ENCODE assay signal across 16 cellular contexts in genomic region chr19:33236696-33237390, GRCh38. TPM values are rescaled to one million over a fixed set of nuclear protein-coding genes. Genes with fewer than 3 reads are reported as not detected.
DNase-seq lines count a peak whose midpoint lies in the region; ATAC-seq, FAIRE-seq and TF ChIP-seq lines count a peak whose summit lies in the region.
"Had no signal": no experiment of that assay in that cellular context is flagged by ENCODE, and none has a peak within 500 bp of the region (broad histone marks: within the 10 kb centered on the region; RNA-seq: fewer than 3 reads in every experiment).

No MANE protein-coding gene starts in this region.

- no peak overlapping the region for H3K4me2 ChIP-seq in HepG2 (ENCODE audit: low read depth, low read length)
- H3K4me2 ChIP-seq: BLaER1 treated with 17β-estradiol and CSF1 and Interleukin-3, amounts not matched to agents 10 nM and 100 nM had no signal

- no peak overlapping the region for H3K4me3 Mint-ChIP-seq in HFFc6
- H3K4me3 Mint-ChIP-seq in activated T-helper 17 cell treated with anti-CD3 and anti-CD28 coated beads, Interleukin-2, amount 50 U/mL, for 72 hours: peak overlapping the region; percentile 73
- H3K4me3 Mint-ChIP-seq: CD4-positive, alpha-beta T cell; H9 had no signal

- H3K4me1 ChIP-seq in right atrium auricular region: no peaks in the 10 kb centered on the region
- peaks cover 58% of the 10 kb centered on the region for H3K4me1 ChIP-seq in HepG2 (ENCODE audit: insufficient read depth, low read length)

- H3K4me1 Mint-ChIP-seq in HFFc6 (ENCODE audit: low read depth): no peaks in the 10 kb centered on the region
- H3K4me1 Mint-ChIP-seq in activated T-helper 17 cell treated with anti-CD3 and anti-CD28 coated beads, Interleukin-2, amount 50 U/mL, for 72 hours: peaks cover 6% of the 10 kb centered on the region

- H4K20me1 ChIP-seq in HepG2 (ENCODE audit: insufficient read depth, low read length): no peaks in the 10 kb centered on the region

- H2AFZ ChIP-seq in HepG2 (ENCODE audit: low read length): no peak overlapping the region

- ATAC-seq in Right ventricle myocardium inferior: no peak
- ATAC-seq in activated T-helper 17 cell treated with anti-CD3 and anti-CD28 coated beads, Interleukin-2, amount 50 U/mL, for 72 hours (replicated peaks): no peak
- no peak for ATAC-seq in HepG2
- no peak for ATAC-seq in HG03039 (IDR thresholded peaks at IDR 0.05; ENCODE audit: unreplicated experiment)

- TF ChIP-seq EP300 in HepG2 (IDR thresholded peaks at IDR 0.05; ENCODE audit: low read depth in 2 of 2, low read length in 2 of 2) (no peak), HepG2 (CRISPR knock-in tag; IDR thresholded peaks at IDR 0.05; ENCODE audit: borderline replicate concordance) (no peak)

- in situ Hi-C loops in HepG2 (cut with HindIII; ENCODE audit: extremely low pct_ligation_motif_present, low pct_unique_long_range_greater_than_20kb): loop anchor here (5.0 kb wide), 3 partner anchors 65 to 535 kb away; partner anchors contain the start of gene CEBPA

- no peak overlapping the region for H3K9ac ChIP-seq in HepG2 (ENCODE audit: insufficient read depth, low read depth, low read length)

- BruUV-seq in HepG2 (replicated peaks; lab: Mats Ljungman, UMichigan): no TSS peak

- no peak for TF ChIP-seq POLR2A in HepG2 (IDR thresholded peaks at IDR 0.05; ENCODE audit: insufficient read depth in 1 of 2, low read depth in 2 of 2, low read length in 2 of 2)

- TF ChIP-seq CTCF in right atrium auricular region (IDR thresholded peaks at IDR 0.05) (no peak), HFFc6 (IDR thresholded peaks at IDR 0.05) (peak; percentile 35), HepG2 (CRISPR knock-in tag; IDR thresholded peaks at IDR 0.05) (no peak)

- FAIRE-seq in HepG2 (lab: Jason Lieb, UNC): no peak

- H3K27ac Mint-ChIP-seq in HFFc6: no peak overlapping the region
- no peak overlapping the region for H3K27ac Mint-ChIP-seq in activated T-helper 17 cell treated with anti-CD3 and anti-CD28 coated beads, Interleukin-2, amount 50 U/mL, for 72 hours
- H3K27ac Mint-ChIP-seq: CD4-positive, alpha-beta T cell had no signal

- H3K27me3 ChIP-seq in right atrium auricular region (peaks cover 0 to 2% of the 10 kb centered on the region in 2 donors), HepG2 (ENCODE audit: control insufficient read depth in 1 of 2, insufficient read depth in 2 of 2, low read length in 2 of 2) (peaks cover 0 to 6% of the 10 kb centered on the region in 2 experiments; a peak in 1 of 5 replicates)
- H3K27me3 ChIP-seq: BLaER1 treated with 17β-estradiol and CSF1 and Interleukin-3, amounts not matched to agents 10 nM and 100 nM had no signal

- CTCF ChIA-PET in HepG2 (lab: Yijun Ruan, JAX; ENCODE audit: low intra/inter-chr PET ratio, low total read pairs): interaction anchor here (2.5 to 2.8 kb wide), 2 partner anchors 167 to 170 kb away, joined by 10 to 20 read pairs; no protein-coding TSS in a partner anchor

- no peak overlapping the region for H3K4me3 ChIP-seq in right atrium auricular region
- H3K4me3 ChIP-seq in HepG2 (replicated peaks in 1 of 3; ENCODE audit: insufficient read depth in 1 of 3, low read depth in 2 of 3, low read length in 3 of 3): no peak overlapping the region
- H3K4me3 ChIP-seq: BLaER1 treated with 17β-estradiol and CSF1 and Interleukin-3, amounts not matched to agents 10 nM and 100 nM had no signal

- intact Hi-C loops in Right ventricle myocardium inferior (cut with DNase I): loop anchor here (5.0 kb wide), 1 partner anchor 535 kb away; no protein-coding TSS in a partner anchor
- intact Hi-C loops in HepG2 (cut with micrococcal nuclease; ENCODE audit: unreplicated experiment): no loop called here

- TF ChIP-seq RAD21 in HepG2 (CRISPR knock-in tag; IDR thresholded peaks at IDR 0.05): no peak

- POLR2A ChIA-PET in HepG2 (lab: Yijun Ruan, JAX): interaction anchor here (1.1 kb wide), 1 partner anchor 67 kb away, joined by 4 read pairs; no protein-coding TSS in a partner anchor

- peaks cover 14% of the 10 kb centered on the region for H3K27me3 Mint-ChIP-seq in HFFc6 (ENCODE audit: insufficient read depth)
- peaks cover 7% of the 10 kb centered on the region for H3K27me3 Mint-ChIP-seq in activated T-helper 17 cell treated with anti-CD3 and anti-CD28 coated beads, Interleukin-2, amount 50 U/mL, for 72 hours

- 50% methylated on average over 2 of the region's 16 CpGs for WGBS in HepG2 (ENCODE audit: low lambda C conversion rate)

- H3K79me2 ChIP-seq in HepG2 (ENCODE audit: insufficient read depth, low read length): no peaks in the 10 kb centered on the region

- H3K9me3 ChIP-seq in right atrium auricular region (no peaks in the 10 kb centered on the region), HepG2 (ENCODE audit: low read length) (no peaks in the 10 kb centered on the region)
- H3K9me3 ChIP-seq: BLaER1 treated with 17β-estradiol and CSF1 and Interleukin-3, amounts not matched to agents 10 nM and 100 nM had no signal

- DNase-seq in Right ventricle myocardium inferior (ENCODE audit: missing footprints): peak; percentile 9
- no peak for DNase-seq in right atrium auricular region (ENCODE audit: low spot score)
- DNase-seq in HFFc6: no peak
- DNase-seq in HepG2 (ENCODE audit: low spot score): no peak
- no peak for DNase-seq in retina
- no peak for DNase-seq in AG20443 (ENCODE audit: low spot score)
- DNase-seq: 8988T; Calu3; CD4-positive, alpha-beta T cell; DMS 273 treated with DMSO at 0.1 percent for 48 hours; H9 had no signal

- H3K36me3 ChIP-seq in right atrium auricular region (no peaks in the 10 kb centered on the region), HepG2 (replicated peaks in 1 of 2; ENCODE audit: control insufficient read depth in 1 of 2, insufficient read depth in 2 of 2, low read length in 2 of 2) (no peaks in the 10 kb centered on the region)
- H3K36me3 ChIP-seq: BLaER1 treated with 17β-estradiol and CSF1 and Interleukin-3, amounts not matched to agents 10 nM and 100 nM had no signal

- H3K27ac ChIP-seq in right atrium auricular region (no peak overlapping the region), HepG2 (ENCODE audit: extremely low read length, insufficient read depth, low read length) (no peak overlapping the region)
- H3K27ac ChIP-seq: BLaER1 treated with 17β-estradiol and CSF1 and Interleukin-3, amounts not matched to agents 10 nM and 100 nM; HL-60 had no signal

- H3K9me3 Mint-ChIP-seq in HFFc6: no peaks in the 10 kb centered on the region
- no peaks in the 10 kb centered on the region for H3K9me3 Mint-ChIP-seq in activated T-helper 17 cell treated with anti-CD3 and anti-CD28 coated beads, Interleukin-2, amount 50 U/mL, for 72 hours
- H3K9me3 Mint-ChIP-seq: CD4-positive, alpha-beta T cell; H9 had no signal

- H3K36me3 Mint-ChIP-seq in HFFc6 (ENCODE audit: low read depth): no peaks in the 10 kb centered on the region
- H3K36me3 Mint-ChIP-seq in activated T-helper 17 cell treated with anti-CD3 and anti-CD28 coated beads, Interleukin-2, amount 50 U/mL, for 72 hours (ENCODE audit: low read depth): no peaks in the 10 kb centered on the region

RNA-seq across cellular contexts. Expression of gene SLC7A10, which starts 11.2 kb away (rescaled TPM):
- total RNA-seq in Right ventricle myocardium inferior (0.32 TPM), right atrium auricular region (under 1 TPM in 1 of 2 donors, not detected in 1; 0.79 TPM), HepG2 (2016; rRNA removed; fragmentation: Illumina TruSeq; extraction: Trizol) (0.41 and 2.2 TPM in 2 replicates)
- not detected for total RNA-seq in HFFc6 (2021; fragmentation: NEBNext Ultra II Directional; extraction: Animal tissue kit (Norgen Biotek cat#: 25700))
- total RNA-seq in activated T-helper 17 cell treated with anti-CD3 and anti-CD28 coated beads, Interleukin-2, amount 50 U/mL, for 72 hours: not detected
- 2.6 and 2.7 TPM in 2 replicates for total RNA-seq in HepG2 (2016; cell fraction: cytosol; rRNA removed; fragmentation: Illumina TruSeq; extraction: Trizol; ENCODE audit: low read depth)
- 0.51 and 1.7 TPM in 2 replicates for total RNA-seq in HepG2 (2016; cell fraction: insoluble cytoplasmic fraction; rRNA removed; fragmentation: Illumina TruSeq; extraction: Trizol)
- total RNA-seq in HepG2 (2016; cell fraction: membrane; rRNA removed; fragmentation: Illumina TruSeq; extraction: Trizol): 1.5 and 1.7 TPM in 2 replicates
- 1.7 and 2.4 TPM in 2 replicates for total RNA-seq in HepG2 (2016; cell fraction: nucleus; rRNA removed; fragmentation: Illumina TruSeq; extraction: Trizol)
- 1.1 TPM in 2 replicates for polyA plus RNA-seq in HepG2 (2011; rRNA removed)
- polyA plus RNA-seq in HepG2 (2011; cell fraction: cytosol; rRNA removed): 0.85 and 1.0 TPM in 2 replicates
- polyA plus RNA-seq in HepG2 (2011; cell fraction: nucleus; rRNA removed): 4.6 and 6.0 TPM in 2 replicates
- 0.63 and 0.66 TPM in 2 replicates for polyA plus RNA-seq in HepG2 (2012)
- 2.1 and 2.7 TPM in 2 replicates for polyA plus RNA-seq in HepG2 (2016; cell fraction: cytosol; fragmentation: Illumina TruSeq; extraction: Trizol; ENCODE audit: low read depth)
- polyA plus RNA-seq in HepG2 (2016; cell fraction: insoluble cytoplasmic fraction; fragmentation: Illumina TruSeq; extraction: Trizol; ENCODE audit: low read depth): 1.1 and 1.2 TPM in 2 replicates
- polyA plus RNA-seq in HepG2 (2016; cell fraction: membrane; fragmentation: Illumina TruSeq; extraction: Trizol; ENCODE audit: low read depth): 2.4 and 2.6 TPM in 2 replicates
- 5.9 and 6.0 TPM in 2 replicates for polyA plus RNA-seq in HepG2 (2016; cell fraction: nucleus; fragmentation: Illumina TruSeq; extraction: Trizol; ENCODE audit: insufficient read depth, low read depth)
- polyA minus RNA-seq in HepG2 (2011; rRNA and poly(A)+ RNA removed; ENCODE audit: low replicate concordance): 1.7 TPM in 1 of 2 replicates, not detected in the other
- polyA minus RNA-seq in HepG2 (2011; cell fraction: cytosol; rRNA and poly(A)+ RNA removed): 0.35 and 0.40 TPM in 2 replicates
- 0.62 and 0.64 TPM in 2 replicates for polyA minus RNA-seq in HepG2 (2011; cell fraction: nucleus; rRNA and poly(A)+ RNA removed)
- total RNA-seq: Calu3; CD4-positive, alpha-beta T cell; Daoy had no signal

RNA-seq across cellular contexts. Expression of gene LRP3, which starts 42.7 kb away (rescaled TPM):
- total RNA-seq in Right ventricle myocardium inferior (17.8 TPM), right atrium auricular region (10 to 100 TPM; 16.3 to 22.2 TPM), HepG2 (2016; rRNA removed; fragmentation: Illumina TruSeq; extraction: Trizol) (45.1 and 51.6 TPM in 2 replicates)
- 10 to 100 TPM in 2 of 6 experiments, 1 to 10 TPM in 4; 1.9 to 17.7 (median 2.4) TPM for total RNA-seq in HFFc6 (2021; fragmentation: NEBNext Ultra II Directional; extraction: Animal tissue kit (Norgen Biotek cat#: 25700))
- total RNA-seq in activated T-helper 17 cell treated with anti-CD3 and anti-CD28 coated beads, Interleukin-2, amount 50 U/mL, for 72 hours: not detected
- 34.5 and 35.4 TPM in 2 replicates for total RNA-seq in HepG2 (2016; cell fraction: cytosol; rRNA removed; fragmentation: Illumina TruSeq; extraction: Trizol; ENCODE audit: low read depth)
- total RNA-seq in HepG2 (2016; cell fraction: insoluble cytoplasmic fraction; rRNA removed; fragmentation: Illumina TruSeq; extraction: Trizol): 39.3 and 56.4 TPM in 2 replicates
- 85.6 and 91.5 TPM in 2 replicates for total RNA-seq in HepG2 (2016; cell fraction: membrane; rRNA removed; fragmentation: Illumina TruSeq; extraction: Trizol)
- total RNA-seq in HepG2 (2016; cell fraction: nucleus; rRNA removed; fragmentation: Illumina TruSeq; extraction: Trizol): 24.3 and 30.9 TPM in 2 replicates
- polyA plus RNA-seq in HepG2 (2011; rRNA removed): 17.6 and 30.3 TPM in 2 replicates
- 9.6 and 22.4 TPM in 2 replicates for polyA plus RNA-seq in HepG2 (2011; cell fraction: cytosol; rRNA removed)
- polyA plus RNA-seq in HepG2 (2011; cell fraction: nucleus; rRNA removed): 49.0 and 59.4 TPM in 2 replicates
- polyA plus RNA-seq in HepG2 (2012): 12.5 and 18.3 TPM in 2 replicates
- polyA plus RNA-seq in HepG2 (2016; cell fraction: cytosol; fragmentation: Illumina TruSeq; extraction: Trizol; ENCODE audit: low read depth): 46.7 and 50.1 TPM in 2 replicates
- 41.6 and 54.2 TPM in 2 replicates for polyA plus RNA-seq in HepG2 (2016; cell fraction: insoluble cytoplasmic fraction; fragmentation: Illumina TruSeq; extraction: Trizol; ENCODE audit: low read depth)
- 92.1 and 104 TPM in 2 replicates for polyA plus RNA-seq in HepG2 (2016; cell fraction: membrane; fragmentation: Illumina TruSeq; extraction: Trizol; ENCODE audit: low read depth)
- 70.1 and 70.6 TPM in 2 replicates for polyA plus RNA-seq in HepG2 (2016; cell fraction: nucleus; fragmentation: Illumina TruSeq; extraction: Trizol; ENCODE audit: insufficient read depth, low read depth)
- polyA minus RNA-seq in HepG2 (2011; rRNA and poly(A)+ RNA removed; ENCODE audit: low replicate concordance): 11.9 and 50.0 TPM in 2 replicates
- polyA minus RNA-seq in HepG2 (2011; cell fraction: cytosol; rRNA and poly(A)+ RNA removed): 9.7 and 13.5 TPM in 2 replicates
- 10.3 TPM in 2 replicates for polyA minus RNA-seq in HepG2 (2011; cell fraction: nucleus; rRNA and poly(A)+ RNA removed)
